Comparison of ENCODE assay signal across 18 cellular contexts in genomic region chr12:131033886-131034482, GRCh38.
DNase-seq lines count a peak whose midpoint lies in the region; ATAC-seq, FAIRE-seq and TF ChIP-seq lines count a peak whose summit lies in the region.
"Had no signal": no experiment of that assay in that cellular context is flagged by ENCODE, and none has a peak within 500 bp of the region (broad histone marks: within the 10 kb centered on the region; RNA-seq: fewer than 3 reads in every experiment).

No MANE protein-coding gene starts in this region.

- H3K36me3 ChIP-seq in BLaER1 treated with 17β-estradiol and CSF1 and Interleukin-3, amounts not matched to agents 10 nM and 100 nM, result no peaks in the 10 kb centered on the region
- H3K36me3 ChIP-seq in HEK293 (ENCODE audit: control insufficient read depth in 2 of 2, insufficient read depth in 1 of 2, low read length in 2 of 2) (no peaks in the 10 kb centered on the region), kidney (ENCODE audit: control insufficient read depth in 1 of 2, insufficient read depth in 2 of 2, low read length in 2 of 2) (no peaks in the 10 kb centered on the region)
- H3K36me3 ChIP-seq: BE2C had no signal

- intact Hi-C loops in kidney (cut with DNase I), result no loop called here

- peak overlapping the region in 4 of 11 experiments; percentile 56 to 72 (median 70); a peak in 5 of 22 replicates for H3K27ac ChIP-seq in BLaER1 treated with 17β-estradiol and CSF1 and Interleukin-3, amounts not matched to agents 10 nM and 100 nM
- H3K27ac ChIP-seq in HEK293 (ENCODE audit: extremely low read depth, low read depth, low read length), result no peak overlapping the region
- no peak overlapping the region for H3K27ac ChIP-seq in kidney (ENCODE audit: low read depth in 2 of 2, low read length in 2 of 2)
- H3K27ac ChIP-seq in coronary artery, result no peak overlapping the region

- peaks cover 8% of the 10 kb centered on the region for H3K27me3 Mint-ChIP-seq in progenitor cell of endocrine pancreas

- DNase-seq in kidney, result peak; percentile 59
- no peak for DNase-seq in progenitor cell of endocrine pancreas (ENCODE audit: low spot score, unreplicated experiment)
- no peak for DNase-seq in coronary artery (ENCODE audit: low spot score)
- no peak for DNase-seq in amygdala (lab: John Stamatoyannopoulos, UW)
- DNase-seq in NCI-H345 treated with DMSO at 0.1 percent for 48 hours (lab: John Stamatoyannopoulos, UW; ENCODE audit: unreplicated experiment), result no peak
- DNase-seq: ACHN; BE2C; Calu3; CD8-positive, alpha-beta T cell; DMS79 treated with DMSO at 0.1 percent for 48 hours; GF-D8; GOT3; H7 had no signal

- no peaks in the 10 kb centered on the region for H3K9me3 ChIP-seq in BLaER1 treated with 17β-estradiol and CSF1 and Interleukin-3, amounts not matched to agents 10 nM and 100 nM (replicated peaks in 1 of 11)
- H3K9me3 ChIP-seq in HEK293 (ENCODE audit: control insufficient read depth, insufficient read depth, low read depth, low read length) (no peaks in the 10 kb centered on the region), kidney (ENCODE audit: control insufficient read depth in 1 of 2, low read length in 2 of 2) (no peaks in the 10 kb centered on the region)
- H3K9me3 ChIP-seq: BE2C had no signal

- peaks cover 36 to 98% (median 91%) of the 10 kb centered on the region in 10 experiments for H3K4me1 ChIP-seq in BLaER1 treated with 17β-estradiol and CSF1 and Interleukin-3, amounts not matched to agents 10 nM and 100 nM
- H3K4me1 ChIP-seq in HEK293 (ENCODE audit: control insufficient read depth, insufficient read depth, low read length), result no peaks in the 10 kb centered on the region
- no peaks in the 10 kb centered on the region for H3K4me1 ChIP-seq in kidney (ENCODE audit: control insufficient read depth in 1 of 2, insufficient read depth in 1 of 2, low read depth in 1 of 2, low read length in 2 of 2)
- H3K4me1 ChIP-seq: BE2C had no signal

- H3K9me3 Mint-ChIP-seq in progenitor cell of endocrine pancreas (ENCODE audit: low read depth), result no peaks in the 10 kb centered on the region
- H3K9me3 Mint-ChIP-seq: CD8-positive, alpha-beta T cell had no signal

- H3K9ac ChIP-seq in BLaER1 treated with 17β-estradiol and CSF1 and Interleukin-3, amounts not matched to agents 10 nM and 100 nM, result peak overlapping the region in 4 of 11 experiments; percentile 54 to 70 (median 58); a peak in 8 of 22 replicates
- no peak overlapping the region for H3K9ac ChIP-seq in kidney (ENCODE audit: low read length in 2 of 2)

- H3K36me3 Mint-ChIP-seq in progenitor cell of endocrine pancreas (ENCODE audit: insufficient read depth), result no peaks in the 10 kb centered on the region
- H3K36me3 Mint-ChIP-seq: CD8-positive, alpha-beta T cell had no signal

- H3K4me3 Mint-ChIP-seq in progenitor cell of endocrine pancreas (ENCODE audit: low read depth), result no peak overlapping the region
- H3K4me3 Mint-ChIP-seq: CD8-positive, alpha-beta T cell had no signal

- H3K4me1 Mint-ChIP-seq in progenitor cell of endocrine pancreas (ENCODE audit: low read depth), result no peaks in the 10 kb centered on the region

- FAIRE-seq in kidney (lab: Jason Lieb, UNC), result no peak
- FAIRE-seq: A204.1 had no signal

- TF ChIP-seq CTCF in HEK293 (tag by site-specific recombination; IDR thresholded peaks at IDR 0.05) (no peak), kidney (IDR thresholded peaks at IDR 0.05; ENCODE audit: borderline replicate concordance, extremely low read depth, insufficient read depth) (no peak), progenitor cell of endocrine pancreas (IDR thresholded peaks at IDR 0.05; ENCODE audit: unreplicated experiment) (no peak), coronary artery (IDR thresholded peaks at IDR 0.05) (no peak)

- CTCF ChIA-PET in HEK293 (lab: Yijun Ruan, JAX), result interaction anchor here (0.8 kb wide), 1 partner anchor 118 kb away, joined by 3 read pairs; no protein-coding TSS in a partner anchor

- peaks cover 0 to 49% (median 0%) of the 10 kb centered on the region in 11 experiments; a peak in 7 of 22 replicates for H3K27me3 ChIP-seq in BLaER1 treated with 17β-estradiol and CSF1 and Interleukin-3, amounts not matched to agents 10 nM and 100 nM

- ATAC-seq in HG02938 (IDR thresholded peaks at IDR 0.05; ENCODE audit: unreplicated experiment), result no peak
- ATAC-seq: CD8-positive, alpha-beta T cell; HCT116 had no signal

- peaks cover 0 to 4% (median 0%) of the 10 kb centered on the region in 11 experiments; a peak in 1 of 22 replicates for H4K20me1 ChIP-seq in BLaER1 treated with 17β-estradiol and CSF1 and Interleukin-3, amounts not matched to agents 10 nM and 100 nM

- POLR2A ChIA-PET in HEK293 (lab: Yijun Ruan, JAX), result no interaction called here

- H3K27ac Mint-ChIP-seq in progenitor cell of endocrine pancreas, result peak overlapping the region; percentile 37
- H3K27ac Mint-ChIP-seq: CD8-positive, alpha-beta T cell had no signal

- H3K4me3 ChIP-seq in BLaER1 treated with 17β-estradiol and CSF1 and Interleukin-3, amounts not matched to agents 10 nM and 100 nM, result peak overlapping the region in 2 of 10 experiments; percentile 46 to 54; a peak in 4 of 20 replicates
- no peak overlapping the region for H3K4me3 ChIP-seq in HEK293 (ENCODE audit: low read depth, low read length)
- no peak overlapping the region for H3K4me3 ChIP-seq in kidney (ENCODE audit: low read length in 2 of 2)
- H3K4me3 ChIP-seq in coronary artery, result no peak overlapping the region

- H3K4me2 ChIP-seq in BLaER1 treated with 17β-estradiol and CSF1 and Interleukin-3, amounts not matched to agents 10 nM and 100 nM, result peak overlapping the region in 9 of 11 experiments; percentile 76 to 99 (median 84); a peak in 19 of 22 replicates

TF ChIP-seq in HEK293, 187 proteins besides CTCF, POLR2A, EP300 and RAD21:
- no peak for TF ChIP-seq PRDM4 (tag by site-specific recombination; IDR thresholded peaks at IDR 0.05)
- TF ChIP-seq SP7 (tag by site-specific recombination; IDR thresholded peaks at IDR 0.05), result no peak
- TF ChIP-seq ZNF302 (tag by site-specific recombination; IDR thresholded peaks at IDR 0.05; ENCODE audit: low read depth), result no peak
- no peak for TF ChIP-seq ZNF629 (tag by site-specific recombination; IDR thresholded peaks at IDR 0.05)
- peak; percentile 74 for TF ChIP-seq ZNF623 (tag by site-specific recombination; IDR thresholded peaks at IDR 0.05)
- no peak for TF ChIP-seq ZNF426 (tag by site-specific recombination; IDR thresholded peaks at IDR 0.05)
- no peak for TF ChIP-seq SP2 (tag by site-specific recombination; IDR thresholded peaks at IDR 0.05)
- no peak for TF ChIP-seq ZNF610 (tag by site-specific recombination; IDR thresholded peaks at IDR 0.05; ENCODE audit: borderline replicate concordance)
